In the genomic region with DNA sequence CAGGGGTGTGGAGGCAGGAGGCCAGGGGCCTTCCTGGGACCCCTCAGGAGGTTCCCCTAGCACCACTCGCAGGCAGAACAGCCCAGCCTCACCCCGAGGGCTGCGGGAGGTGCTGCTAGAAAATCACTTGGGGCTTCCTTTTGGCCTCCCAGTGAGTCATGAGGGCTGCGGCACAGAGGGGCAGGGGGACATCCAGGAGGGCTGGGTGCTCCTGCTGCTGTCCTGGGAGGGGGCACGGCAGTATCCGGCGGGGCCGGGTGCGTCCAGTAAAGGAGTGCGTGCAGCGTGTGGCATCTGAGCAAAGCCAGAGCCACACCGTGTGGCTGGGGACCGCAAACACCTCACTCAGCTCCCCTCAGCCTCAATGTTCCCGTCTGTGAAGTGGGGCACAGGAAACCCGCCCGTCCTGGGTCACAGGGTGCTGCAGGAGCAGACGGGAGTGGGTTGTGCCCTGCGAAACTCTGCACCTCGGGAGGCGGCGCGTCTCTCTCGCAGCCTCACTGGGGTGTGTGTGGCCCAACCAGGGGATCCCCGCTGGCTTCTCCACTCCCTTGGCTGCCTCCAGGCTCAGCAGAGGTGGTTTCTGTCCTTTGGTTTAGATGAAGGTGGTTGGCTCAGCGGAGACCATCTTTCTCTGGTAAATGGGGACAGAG, we compare ENCODE assay signal across 8 cellular contexts.
A peak's percentile ranks its signal among the peaks of the same experiment; 100 is the strongest.
DNase-seq lines count a peak whose midpoint lies in the region; ATAC-seq, FAIRE-seq and TF ChIP-seq lines count a peak whose summit lies in the region.
"Not testable (repeated sequence)": the region's sequence is repeated elsewhere in the genome, so short reads cannot be mapped to it uniquely, and the experiment has no call there.

No MANE protein-coding gene starts in this region.

- H3K27me3 Mint-ChIP-seq in CD4-positive, alpha-beta memory T cell = peaks cover 4 to 12% of the 10 kb centered on the region in 2 donors

- H3K27me3 ChIP-seq in CD4-positive, alpha-beta memory T cell (ENCODE audit: insufficient read depth, low read length); sigmoid colon: not testable (repeated sequence)

- POLR2A ChIA-PET in CD4-positive, alpha-beta memory T cell (lab: Charles Lee; ENCODE audit: partially characterized antibody) = not testable (repeated sequence)

- H3K9me3 ChIP-seq in CD4-positive, alpha-beta memory T cell (ENCODE audit: control insufficient read depth in 1 of 2, low read length in 2 of 2); sigmoid colon: not testable (repeated sequence)

- intact Hi-C loops in CD4-positive, alpha-beta memory T cell (cut with micrococcal nuclease) = not testable (repeated sequence)
- intact Hi-C loops in sigmoid colon (cut with DNase I) = loop anchor here (10.0 kb wide), 1 partner anchor 321 kb away; no protein-coding TSS in a partner anchor

- not testable (repeated sequence) for TF ChIP-seq CTCF in sigmoid colon (IDR thresholded peaks at IDR 0.05)

- not testable (repeated sequence) for TF ChIP-seq EP300 in sigmoid colon (IDR thresholded peaks at IDR 0.05)

- H3K4me3 Mint-ChIP-seq in CD4-positive, alpha-beta memory T cell = peak overlapping the region in 2 of 8 donors; percentile 17 to 69

- not testable (repeated sequence) for H3K4me1 ChIP-seq in CD4-positive, alpha-beta memory T cell (ENCODE audit: insufficient read depth, low read length)
- peaks cover 0 to 46% (median 45%) of the 10 kb centered on the region in 4 donors for H3K4me1 ChIP-seq in sigmoid colon

- not testable (repeated sequence) for TF ChIP-seq POLR2A in sigmoid colon (IDR thresholded peaks at IDR 0.05)

- not testable (repeated sequence) for H3K4me3 ChIP-seq in CD4-positive, alpha-beta memory T cell (ENCODE audit: low read length in 2 of 2)
- peak overlapping the region in 1 of 4 donors; percentile 17 for H3K4me3 ChIP-seq in sigmoid colon

- H3K27ac Mint-ChIP-seq in CD4-positive, alpha-beta memory T cell = peak overlapping the region in 1 of 7 donors; percentile 78

- 65 to 69% methylated on average over 22 of the region's 25 CpGs for WGBS in sigmoid colon, 2 donors

- not testable (repeated sequence) for H3K9me3 Mint-ChIP-seq in CD4-positive, alpha-beta memory T cell

- ATAC-seq in GM21381 (IDR thresholded peaks at IDR 0.05; ENCODE audit: unreplicated experiment) = peak; percentile 26
- ATAC-seq in HG02981 (IDR thresholded peaks at IDR 0.05; ENCODE audit: unreplicated experiment) = peak; percentile 8
- ATAC-seq in esophagus mucosa = peak; percentile 25

- peak; percentile 14 to 87 (median 27) for DNase-seq in CD4-positive, alpha-beta memory T cell
- peak; percentile 42 for DNase-seq in activated CD4-positive, CD25-positive, alpha-beta regulatory T cell treated with anti-CD3 and anti-CD28 coated beads, Interleukin-2, amount 50 U/mL, for 72 hours
- DNase-seq in activated effector memory CD4-positive, alpha-beta T cell treated with anti-CD3 and anti-CD28 coated beads, Interleukin-2, amount 50 U/mL, for 16 hours = peak; percentile 71
- not testable (repeated sequence) for DNase-seq in sigmoid colon; urothelium cell line (ENCODE audit: low spot score)

- H3K27ac ChIP-seq in CD4-positive, alpha-beta memory T cell (ENCODE audit: low read depth, low read length) = not testable (repeated sequence)
- peak overlapping the region in 3 of 4 donors; percentile 45 to 77 (median 64) for H3K27ac ChIP-seq in sigmoid colon

- peak; percentile 55 for FAIRE-seq in urothelium cell line (lab: Jason Lieb, UNC)

- not testable (repeated sequence) for H3K4me1 Mint-ChIP-seq in CD4-positive, alpha-beta memory T cell

- CTCF ChIA-PET in CD4-positive, alpha-beta memory T cell (lab: Charles Lee; ENCODE audit: partially characterized antibody) = not testable (repeated sequence)

- not testable (repeated sequence) for H3K36me3 ChIP-seq in CD4-positive, alpha-beta memory T cell (ENCODE audit: insufficient read depth, low read length); sigmoid colon

- H3K36me3 Mint-ChIP-seq in CD4-positive, alpha-beta memory T cell = not testable (repeated sequence)
